Comparison of ENCODE assay signal across 18 cellular contexts in the genomic region with DNA sequence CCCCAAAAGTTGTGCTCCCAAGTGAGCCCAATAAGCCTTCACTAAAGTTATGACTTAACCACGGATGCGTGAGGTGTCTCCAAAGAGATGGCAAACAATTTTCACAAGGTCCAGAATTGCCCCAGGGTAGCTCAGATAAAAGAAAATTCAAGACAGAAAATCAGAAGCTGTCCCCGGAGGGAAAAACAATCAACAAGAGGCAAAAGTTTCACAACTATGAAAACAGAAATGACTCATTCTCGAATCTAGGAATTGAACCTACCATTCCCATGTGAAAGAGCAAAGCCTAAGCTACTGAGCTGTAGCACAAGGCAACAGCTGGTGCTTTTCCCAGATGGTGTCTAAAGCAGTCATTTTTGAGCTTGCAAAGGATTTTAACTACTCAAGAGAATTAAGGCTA. TPM values are rescaled to one million over a fixed set of nuclear protein-coding genes. Genes with fewer than 3 reads are reported as not detected.
DNase-seq lines count a peak whose midpoint lies in the region; ATAC-seq and TF ChIP-seq lines count a peak whose summit lies in the region.
"Had no signal": no experiment of that assay in that cellular context is flagged by ENCODE, and none has a peak within 500 bp of the region (broad histone marks: within the 10 kb centered on the region; RNA-seq: fewer than 3 reads in every experiment).

No MANE protein-coding gene starts in this region.

- POLR2A ChIA-PET in Panc1 (lab: Charles Lee), result interaction anchor here (0.7 kb wide), 2 partner anchors 10 to 68 kb away, joined by 3 to 10 read pairs; no protein-coding TSS in a partner anchor

- TF ChIP-seq CTCF in Panc1 (IDR thresholded peaks at IDR 0.05) (no peak), hepatocyte (IDR thresholded peaks at IDR 0.05; ENCODE audit: poor library complexity) (no peak), gastroesophageal sphincter (IDR thresholded peaks at IDR 0.05) (no peak), right lobe of liver (IDR thresholded peaks at IDR 0.05) (no peak)

- H3K27ac ChIP-seq in Panc1 (ENCODE audit: low read length), result no peak overlapping the region
- no peak overlapping the region for H3K27ac ChIP-seq in hepatocyte
- no peak overlapping the region for H3K27ac ChIP-seq in gastroesophageal sphincter
- no peak overlapping the region for H3K27ac ChIP-seq in right lobe of liver
- H3K27ac ChIP-seq: HL-60, RWPE1 had no signal

- no TSS peak for BruUV-seq in Panc1 (replicated peaks; lab: Mats Ljungman, UMichigan)

- H3K36me3 ChIP-seq in Panc1 (ENCODE audit: control insufficient read depth, insufficient read depth, low read length) (no peaks in the 10 kb centered on the region), hepatocyte (replicated peaks; ENCODE audit: insufficient read depth, low read depth) (no peaks in the 10 kb centered on the region), gastroesophageal sphincter (no peaks in the 10 kb centered on the region), right lobe of liver (no peaks in the 10 kb centered on the region)

- ATAC-seq in Panc1 (no peak), gastroesophageal sphincter (no peak), right lobe of liver (no peak)
- ATAC-seq: activated T-cell treated with anti-CD3 and anti-CD28 coated beads, Interleukin-2, amount 50 U/mL, for 4 hours had no signal

- no peaks in the 10 kb centered on the region for H3K9me2 ChIP-seq in hepatocyte (replicated peaks; ENCODE audit: insufficient read depth)

- no peaks in the 10 kb centered on the region for H3K79me2 ChIP-seq in hepatocyte

- in situ Hi-C loops in Panc1 (cut with HindIII; ENCODE audit: low pct_unique_long_range_greater_than_20kb, low sequenced_read_pairs), result no loop called here

- H3K9me3 ChIP-seq in Panc1 (ENCODE audit: control insufficient read depth, insufficient read depth, low read depth, low read length) (no peaks in the 10 kb centered on the region), hepatocyte (ENCODE audit: low read depth) (no peaks in the 10 kb centered on the region), gastroesophageal sphincter (no peaks in the 10 kb centered on the region), right lobe of liver (no peaks in the 10 kb centered on the region)

- CTCF ChIA-PET in Panc1 (lab: Charles Lee), result no interaction called here

- no peak overlapping the region for H2AFZ ChIP-seq in hepatocyte

- DNase-seq in Ammon's horn (ENCODE audit: low spot score) (peak; percentile 68), HS-5 (ENCODE audit: low read depth) (peak; percentile 3), Panc1 (ENCODE audit: low read depth, low spot score) (peak; percentile 20), hepatocyte (ENCODE audit: low spot score) (peak; percentile 22), right lobe of liver (no peak), SIG-M5 treated with dmso at 0.1 percent for 504 hours (lab: John Stamatoyannopoulos, UW; ENCODE audit: unreplicated experiment) (no peak), NCI-H2029 (lab: John Stamatoyannopoulos, UW) (no peak)
- DNase-seq: activated CD4-positive, alpha-beta T cell treated with anti-CD3 and anti-CD28 coated beads, Interleukin-2, amount 50 U/mL, for 1 hour; activated T-cell treated with anti-CD3 and anti-CD28 coated beads, Interleukin-2, amount 50 U/mL, for 4 hours; AML-193; islet precursor cell; NCI-H226; stimulated activated naive CD4-positive, alpha-beta T cell treated with Interleukin-2 at 50 U/mL for 16 hours; T1000 had no signal

- no peaks in the 10 kb centered on the region for H3K4me1 ChIP-seq in Panc1 (ENCODE audit: control insufficient read depth, insufficient read depth, low read length)
- H3K4me1 ChIP-seq in hepatocyte (ENCODE audit: insufficient read depth), result no peaks in the 10 kb centered on the region
- H3K4me1 ChIP-seq in gastroesophageal sphincter, result no peaks in the 10 kb centered on the region
- no peaks in the 10 kb centered on the region for H3K4me1 ChIP-seq in right lobe of liver

- intact Hi-C loops in Panc1 (cut with micrococcal nuclease; ENCODE audit: unreplicated experiment) (no loop called here), right lobe of liver (cut with DNase I) (no loop called here)

- TF ChIP-seq POLR2A in gastroesophageal sphincter (IDR thresholded peaks at IDR 0.05) (no peak), right lobe of liver (IDR thresholded peaks at IDR 0.05) (no peak)

- H3K27me3 ChIP-seq in Panc1 (ENCODE audit: control insufficient read depth, insufficient read depth, low read length) (peaks cover 13% of the 10 kb centered on the region), hepatocyte (no peaks in the 10 kb centered on the region), gastroesophageal sphincter (no peaks in the 10 kb centered on the region), right lobe of liver (no peaks in the 10 kb centered on the region)

- no peak overlapping the region for H3K4me2 ChIP-seq in hepatocyte

- H3K4me3 ChIP-seq in Panc1 (ENCODE audit: low read depth in 2 of 2, low read length in 2 of 2) (peak overlapping the region in 1 of 2 experiments; percentile 1; a peak in 1 of 4 replicates), hepatocyte (no peak overlapping the region), gastroesophageal sphincter (no peak overlapping the region), right lobe of liver (no peak overlapping the region)

- no peaks in the 10 kb centered on the region for H4K20me1 ChIP-seq in hepatocyte (ENCODE audit: insufficient read depth, poor library complexity, severe bottlenecking)

- WGBS in hepatocyte (ENCODE audit: low lambda C conversion rate, missing lambda C conversion rate), result 52% methylated on average over 4 of the region's 4 CpGs
- WGBS in gastroesophageal sphincter (ENCODE audit: low coverage in 1 of 2), 2 donors, result 14 to 48% methylated on average over 1 to 4 of the region's 4 CpGs
- WGBS in right lobe of liver (ENCODE audit: insufficient coverage, low coverage, low lambda C conversion rate, missing lambda C conversion rate), result 30% methylated on average over 4 of the region's 4 CpGs

- TF ChIP-seq EP300 in gastroesophageal sphincter (IDR thresholded peaks at IDR 0.05), result no peak

RNA-seq across cellular contexts. Expression of gene MKRN3, which starts 33.5 kb away (rescaled TPM):
- total RNA-seq in Panc1 (2021; ENCODE audit: unreplicated experiment) (7.9 TPM), hepatocyte (0.57 TPM in 1 of 2 replicates, not detected in the other), gastroesophageal sphincter (under 1 TPM in 2 of 4 donors, not detected in 2; 0.39 to 0.93 TPM), right lobe of liver (under 1 TPM in 2 of 6 experiments, not detected in 4; 0.24 to 0.44 TPM)
- 1.3 TPM for polyA plus RNA-seq in Panc1 (2012; ENCODE audit: insufficient read length)
- not detected in 2 replicates for polyA plus RNA-seq in hepatocyte
- total RNA-seq: mucosa of gallbladder had no signal

Comparison
In these comparisons a context has a peak if more than half of its experiments do, and no peak if none do; other contexts are left out.
1. DNase-seq: peak in Ammon's horn (single experiment), HS-5 (single experiment), Panc1 (single experiment) and hepatocyte (single experiment); none in right lobe of liver (0 of 3), SIG-M5 treated with dmso at 0.1 percent for 504 hours (single experiment) and NCI-H2029 (single experiment).